Comparison of ENCODE assay signal across 15 cellular contexts in the genomic region with DNA sequence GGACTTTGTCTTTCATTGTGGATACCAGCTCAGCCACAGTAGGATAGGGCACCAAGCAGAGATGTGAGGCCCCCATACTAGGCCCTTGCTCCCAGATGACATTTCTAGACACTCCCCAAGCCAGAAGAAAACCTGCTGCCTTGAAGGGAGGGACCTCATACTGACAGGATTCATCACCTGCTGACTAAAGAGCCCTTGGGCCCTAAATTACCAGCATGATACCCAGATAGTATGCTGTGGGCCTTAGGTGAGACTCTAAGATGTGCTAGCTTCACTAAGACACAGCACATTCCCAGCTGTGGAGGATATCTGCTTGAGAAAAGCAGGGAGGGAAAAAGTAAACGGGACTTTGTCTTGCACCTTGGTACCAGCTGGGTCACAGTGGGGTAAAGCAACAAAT.
DNase-seq lines count a peak whose midpoint lies in the region; ATAC-seq and TF ChIP-seq lines count a peak whose summit lies in the region.
"Had no signal": no experiment of that assay in that cellular context is flagged by ENCODE, and none has a peak within 500 bp of the region (broad histone marks: within the 10 kb centered on the region; RNA-seq: fewer than 3 reads in every experiment).

No MANE protein-coding gene starts in this region.

- no peak for TF ChIP-seq CTCF in epithelial cell of esophagus (IDR thresholded peaks at IDR 0.05; ENCODE audit: insufficient read depth, low read depth, low read length, missing control alignments)

- peak; percentile 12 for ATAC-seq in GM18511 (IDR thresholded peaks at IDR 0.05; ENCODE audit: unreplicated experiment)
- peak; percentile 9 for ATAC-seq in GM21529 (IDR thresholded peaks at IDR 0.05; ENCODE audit: unreplicated experiment)
- ATAC-seq in HG03460 (IDR thresholded peaks at IDR 0.05; ENCODE audit: unreplicated experiment), result peak; percentile 10
- ATAC-seq in esophagus mucosa, result no peak
- ATAC-seq: gastroesophageal sphincter had no signal

- H3K4me3 ChIP-seq in epithelial cell of esophagus (ENCODE audit: low read length), result no peak overlapping the region
- H3K4me3 ChIP-seq: coronary artery, gastroesophageal sphincter, left lung, SJSA1, smooth muscle cell, thoracic aorta had no signal

- DNase-seq in epithelial cell of esophagus (ENCODE audit: low read depth), result peak; percentile 62
- DNase-seq in HCEC 1CT, result no peak
- DNase-seq in SIG-M5 (lab: John Stamatoyannopoulos, UW), result no peak
- DNase-seq: left lung, NCI-H187 treated with DMSO at 0.1 percent for 48 hours, occipital lobe had no signal
